8 cellular contexts compared by ENCODE assay signal in the genomic region with DNA sequence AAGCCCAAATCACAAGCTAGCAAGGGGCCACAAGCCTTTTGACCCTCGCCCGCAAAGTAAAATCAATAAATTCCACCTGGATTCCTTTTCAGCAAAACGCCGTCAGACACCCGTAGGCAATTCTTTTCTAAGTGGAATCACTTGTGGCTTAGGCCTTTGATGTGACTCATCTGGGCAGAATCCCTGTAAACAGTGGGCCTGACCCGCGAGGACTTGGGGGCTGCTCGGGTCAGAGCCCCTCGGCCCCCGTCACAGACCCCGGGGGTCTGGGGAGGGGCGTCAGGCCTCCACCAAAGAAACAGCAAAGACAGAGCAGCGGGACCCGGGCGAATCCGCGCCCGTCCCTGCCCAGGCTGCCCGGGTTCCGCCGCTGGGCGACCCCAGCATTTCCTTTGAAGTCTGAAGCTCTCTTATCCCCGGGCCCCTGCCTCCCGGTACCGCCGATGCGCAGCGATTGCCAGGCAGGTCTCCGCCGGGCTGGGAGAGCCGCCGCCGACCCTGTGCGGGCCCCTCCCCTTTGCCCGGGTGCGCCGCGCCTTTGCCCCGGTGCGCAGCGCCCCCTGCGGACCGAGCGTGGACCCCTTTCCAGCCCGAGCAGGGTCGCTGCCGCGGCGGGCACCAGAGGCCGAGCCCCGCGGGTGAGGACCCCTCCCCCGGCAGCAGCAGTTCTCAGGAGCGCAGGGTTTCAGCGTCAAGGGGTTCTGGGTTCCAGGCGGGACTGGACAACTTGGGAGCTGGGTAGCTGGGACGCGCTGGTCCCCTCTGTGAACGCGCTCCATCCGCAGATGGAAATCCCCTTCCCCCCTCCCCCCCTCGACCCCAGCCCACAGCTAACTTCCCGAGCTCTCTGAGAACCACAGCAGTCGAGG.
DNase-seq lines count a peak whose midpoint lies in the region; FAIRE-seq and TF ChIP-seq lines count a peak whose summit lies in the region.

No MANE protein-coding gene starts in this region.

- H3K36me3 ChIP-seq in cardiac muscle cell: no peaks in the 10 kb centered on the region

- H3K36me3 Mint-ChIP-seq in glutamatergic neuron (ENCODE audit: unreplicated experiment): peaks cover 5% of the 10 kb centered on the region

- H3K27me3 Mint-ChIP-seq in glutamatergic neuron (ENCODE audit: unreplicated experiment): peaks cover 16% of the 10 kb centered on the region

- DNase-seq in cardiac muscle cell (ENCODE audit: low read depth in 1 of 2, low spot score in 1 of 2): peak in 1 of 2 donors; percentile 69
- no peak for DNase-seq in cardiac septum (ENCODE audit: low spot score)
- DNase-seq in activated T-cell treated with anti-CD3 and anti-CD28 coated beads for 4 hours: peak; percentile 39
- DNase-seq in glutamatergic neuron: peak; percentile 84
- peak; percentile 12 to 38 for DNase-seq in stimulated activated CD4-positive, alpha-beta T cell treated with anti-CD3 and anti-CD28 coated beads, Interleukin-12 subunit alpha, Interleukin-12 subunit beta, amount 100 ng/mL, for 24 hours (ENCODE audit: low read depth in 2 of 2)
- DNase-seq in RCC 7860 (ENCODE audit: low spot score): no peak
- no peak for DNase-seq in NCI-H1092 (lab: John Stamatoyannopoulos, UW)
- no peak for DNase-seq in NCI-H1694 treated with DMSO at 0.1 percent for 48 hours (lab: John Stamatoyannopoulos, UW)

- H3K4me3 Mint-ChIP-seq in glutamatergic neuron (ENCODE audit: unreplicated experiment): peak overlapping the region; percentile 72

- no peaks in the 10 kb centered on the region for H3K4me1 Mint-ChIP-seq in glutamatergic neuron (ENCODE audit: low read depth, unreplicated experiment)

- peaks cover 13% of the 10 kb centered on the region for H3K27me3 ChIP-seq in cardiac muscle cell

- H3K9me3 Mint-ChIP-seq in glutamatergic neuron (ENCODE audit: unreplicated experiment): peaks cover 6% of the 10 kb centered on the region

- no peak overlapping the region for H3K27ac Mint-ChIP-seq in glutamatergic neuron (ENCODE audit: unreplicated experiment)

- intact Hi-C loops in cardiac septum (cut with DNase I): no loop called here

- no peaks in the 10 kb centered on the region for H3K9me3 ChIP-seq in cardiac muscle cell (ENCODE audit: low read depth)

- FAIRE-seq in RCC 7860 (lab: Jason Lieb, UNC): no peak

- TF ChIP-seq CTCF in cardiac muscle cell (IDR thresholded peaks at IDR 0.05; ENCODE audit: low read depth, low read length) (peak; percentile 62), glutamatergic neuron (IDR thresholded peaks at IDR 0.05; ENCODE audit: partially characterized antibody, unreplicated experiment) (peak; percentile 81)

- peak overlapping the region; percentile 20 for H3K4me3 ChIP-seq in cardiac muscle cell

- H3K4me1 ChIP-seq in cardiac muscle cell (ENCODE audit: low read depth): no peaks in the 10 kb centered on the region

- no peak overlapping the region for H3K27ac ChIP-seq in cardiac muscle cell

Comparison
In these comparisons a context has a peak if more than half of its experiments do, and no peak if none do; other contexts are left out.
1. DNase-seq: peak in activated T-cell treated with anti-CD3 and anti-CD28 coated beads for 4 hours (single experiment), glutamatergic neuron (single experiment) and stimulated activated CD4-positive, alpha-beta T cell treated with anti-CD3 and anti-CD28 coated beads, Interleukin-12 subunit alpha, Interleukin-12 subunit beta, amount 100 ng/mL, for 24 hours (2 of 2); none in cardiac septum (single experiment), RCC 7860 (single experiment), NCI-H1092 (single experiment) and NCI-H1694 treated with DMSO at 0.1 percent for 48 hours (single experiment).